ENCODE assay signal across 1 cellular context in the genomic region with DNA sequence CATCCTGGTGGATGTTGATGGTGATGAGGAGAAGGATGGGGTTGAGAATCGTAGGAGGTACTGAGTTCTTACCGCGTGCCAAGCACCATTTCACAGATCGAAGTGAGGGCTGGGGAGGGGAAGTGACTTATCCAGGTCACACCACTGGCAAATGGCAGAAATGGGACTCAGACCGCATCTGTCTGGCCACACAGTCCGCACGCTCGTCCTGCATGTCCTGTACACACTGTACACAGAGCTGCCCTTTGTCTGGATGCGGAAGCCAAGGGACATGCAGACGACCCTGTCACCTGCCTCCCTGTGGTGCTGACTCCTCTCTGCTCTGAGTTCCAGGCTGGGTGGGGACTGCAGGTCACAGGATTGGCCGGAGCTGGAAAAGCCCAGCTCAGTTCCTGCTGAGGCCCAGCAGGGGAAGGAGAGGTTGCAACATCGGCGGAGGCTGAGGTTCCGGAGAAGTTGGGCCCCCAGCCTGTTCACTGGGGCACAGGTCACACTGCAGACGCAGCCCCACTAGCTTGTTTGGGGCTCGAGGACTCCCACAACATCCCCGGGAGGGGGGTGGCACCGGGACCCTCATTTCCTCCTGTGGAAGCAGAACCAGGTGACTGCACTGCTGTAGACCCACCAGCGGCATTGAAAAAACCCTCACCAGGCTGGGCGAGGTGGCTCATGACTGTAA.
A peak's percentile ranks its signal among the peaks of the same experiment; 100 is the strongest.
TF ChIP-seq lines count a peak whose summit lies in the region.

No MANE protein-coding gene starts in this region.

TF ChIP-seq in HepG2, 621 proteins besides CTCF, POLR2A, EP300 and RAD21 (continued from another document and continues in another):
- TF ChIP-seq, protein P1, sequence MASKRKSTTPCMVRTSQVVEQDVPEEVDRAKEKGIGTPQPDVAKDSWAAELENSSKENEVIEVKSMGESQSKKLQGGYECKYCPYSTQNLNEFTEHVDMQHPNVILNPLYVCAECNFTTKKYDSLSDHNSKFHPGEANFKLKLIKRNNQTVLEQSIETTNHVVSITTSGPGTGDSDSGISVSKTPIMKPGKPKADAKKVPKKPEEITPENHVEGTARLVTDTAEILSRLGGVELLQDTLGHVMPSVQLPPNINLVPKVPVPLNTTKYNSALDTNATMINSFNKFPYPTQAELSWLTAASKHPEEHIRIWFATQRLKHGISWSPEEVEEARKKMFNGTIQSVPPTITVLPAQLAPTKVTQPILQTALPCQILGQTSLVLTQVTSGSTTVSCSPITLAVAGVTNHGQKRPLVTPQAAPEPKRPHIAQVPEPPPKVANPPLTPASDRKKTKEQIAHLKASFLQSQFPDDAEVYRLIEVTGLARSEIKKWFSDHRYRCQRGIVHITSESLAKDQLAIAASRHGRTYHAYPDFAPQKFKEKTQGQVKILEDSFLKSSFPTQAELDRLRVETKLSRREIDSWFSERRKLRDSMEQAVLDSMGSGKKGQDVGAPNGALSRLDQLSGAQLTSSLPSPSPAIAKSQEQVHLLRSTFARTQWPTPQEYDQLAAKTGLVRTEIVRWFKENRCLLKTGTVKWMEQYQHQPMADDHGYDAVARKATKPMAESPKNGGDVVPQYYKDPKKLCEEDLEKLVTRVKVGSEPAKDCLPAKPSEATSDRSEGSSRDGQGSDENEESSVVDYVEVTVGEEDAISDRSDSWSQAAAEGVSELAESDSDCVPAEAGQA (IDR thresholded peaks at IDR 0.05; ENCODE audit: low read depth) = no peak; the same call in none of the 2 replicates
- TF ChIP-seq, protein P1 (CRISPR knock-in tag; IDR thresholded peaks at IDR 0.05; ENCODE audit: borderline replicate concordance) = no peak
- TF ChIP-seq ZSCAN9 (CRISPR knock-in tag; IDR thresholded peaks at IDR 0.05; ENCODE audit: borderline replicate concordance) = peak; percentile 85; the same call in 1 of the 2 replicates
- TF ChIP-seq ZNF652 (CRISPR knock-in tag; IDR thresholded peaks at IDR 0.05; ENCODE audit: borderline replicate concordance, low read depth) = peak; percentile 82; the same call in 1 of the 2 replicates
- TF ChIP-seq GATAD1 (CRISPR knock-in tag; IDR thresholded peaks at IDR 0.05) = peak; percentile 82
- peak; percentile 94; the same call in 1 of the 2 replicates for TF ChIP-seq RORA (CRISPR knock-in tag; IDR thresholded peaks at IDR 0.05)
- TF ChIP-seq ZNF383 (CRISPR knock-in tag; IDR thresholded peaks at IDR 0.05; ENCODE audit: borderline replicate concordance) = no peak
- no peak for TF ChIP-seq HOXA7 (CRISPR knock-in tag; IDR thresholded peaks at IDR 0.05)
- no peak for TF ChIP-seq ZNF354B (CRISPR knock-in tag; IDR thresholded peaks at IDR 0.05)
- TF ChIP-seq, protein P2, sequence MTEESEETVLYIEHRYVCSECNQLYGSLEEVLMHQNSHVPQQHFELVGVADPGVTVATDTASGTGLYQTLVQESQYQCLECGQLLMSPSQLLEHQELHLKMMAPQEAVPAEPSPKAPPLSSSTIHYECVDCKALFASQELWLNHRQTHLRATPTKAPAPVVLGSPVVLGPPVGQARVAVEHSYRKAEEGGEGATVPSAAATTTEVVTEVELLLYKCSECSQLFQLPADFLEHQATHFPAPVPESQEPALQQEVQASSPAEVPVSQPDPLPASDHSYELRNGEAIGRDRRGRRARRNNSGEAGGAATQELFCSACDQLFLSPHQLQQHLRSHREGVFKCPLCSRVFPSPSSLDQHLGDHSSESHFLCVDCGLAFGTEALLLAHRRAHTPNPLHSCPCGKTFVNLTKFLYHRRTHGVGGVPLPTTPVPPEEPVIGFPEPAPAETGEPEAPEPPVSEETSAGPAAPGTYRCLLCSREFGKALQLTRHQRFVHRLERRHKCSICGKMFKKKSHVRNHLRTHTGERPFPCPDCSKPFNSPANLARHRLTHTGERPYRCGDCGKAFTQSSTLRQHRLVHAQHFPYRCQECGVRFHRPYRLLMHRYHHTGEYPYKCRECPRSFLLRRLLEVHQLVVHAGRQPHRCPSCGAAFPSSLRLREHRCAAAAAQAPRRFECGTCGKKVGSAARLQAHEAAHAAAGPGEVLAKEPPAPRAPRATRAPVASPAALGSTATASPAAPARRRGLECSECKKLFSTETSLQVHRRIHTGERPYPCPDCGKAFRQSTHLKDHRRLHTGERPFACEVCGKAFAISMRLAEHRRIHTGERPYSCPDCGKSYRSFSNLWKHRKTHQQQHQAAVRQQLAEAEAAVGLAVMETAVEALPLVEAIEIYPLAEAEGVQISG (CRISPR knock-in tag; IDR thresholded peaks at IDR 0.05) = peak; percentile 76
- peak; percentile 97 for TF ChIP-seq TRIM24 (CRISPR knock-in tag; IDR thresholded peaks at IDR 0.05)
- TF ChIP-seq, protein P3, sequence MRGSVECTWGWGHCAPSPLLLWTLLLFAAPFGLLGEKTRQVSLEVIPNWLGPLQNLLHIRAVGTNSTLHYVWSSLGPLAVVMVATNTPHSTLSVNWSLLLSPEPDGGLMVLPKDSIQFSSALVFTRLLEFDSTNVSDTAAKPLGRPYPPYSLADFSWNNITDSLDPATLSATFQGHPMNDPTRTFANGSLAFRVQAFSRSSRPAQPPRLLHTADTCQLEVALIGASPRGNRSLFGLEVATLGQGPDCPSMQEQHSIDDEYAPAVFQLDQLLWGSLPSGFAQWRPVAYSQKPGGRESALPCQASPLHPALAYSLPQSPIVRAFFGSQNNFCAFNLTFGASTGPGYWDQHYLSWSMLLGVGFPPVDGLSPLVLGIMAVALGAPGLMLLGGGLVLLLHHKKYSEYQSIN (CRISPR knock-in tag; IDR thresholded peaks at IDR 0.05; ENCODE audit: borderline replicate concordance) = peak; percentile 60; the same call in 1 of the 2 replicates
- no peak for TF ChIP-seq TBP (CRISPR knock-in tag; IDR thresholded peaks at IDR 0.05)
- TF ChIP-seq, protein P4, sequence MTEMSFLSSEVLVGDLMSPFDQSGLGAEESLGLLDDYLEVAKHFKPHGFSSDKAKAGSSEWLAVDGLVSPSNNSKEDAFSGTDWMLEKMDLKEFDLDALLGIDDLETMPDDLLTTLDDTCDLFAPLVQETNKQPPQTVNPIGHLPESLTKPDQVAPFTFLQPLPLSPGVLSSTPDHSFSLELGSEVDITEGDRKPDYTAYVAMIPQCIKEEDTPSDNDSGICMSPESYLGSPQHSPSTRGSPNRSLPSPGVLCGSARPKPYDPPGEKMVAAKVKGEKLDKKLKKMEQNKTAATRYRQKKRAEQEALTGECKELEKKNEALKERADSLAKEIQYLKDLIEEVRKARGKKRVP (CRISPR knock-in tag; IDR thresholded peaks at IDR 0.05) = peak in 1 of 2 experiments; percentile 87; a peak in 2 of 4 replicates
- 0 out of 2 replicates have a peak, but pooled peaks have one; percentile 21 for TF ChIP-seq ZNF672 (CRISPR knock-in tag; IDR thresholded peaks at IDR 0.05)
- TF ChIP-seq ZNF274 (CRISPR knock-in tag; IDR thresholded peaks at IDR 0.05) = peak; percentile 93
- TF ChIP-seq, protein P5, sequence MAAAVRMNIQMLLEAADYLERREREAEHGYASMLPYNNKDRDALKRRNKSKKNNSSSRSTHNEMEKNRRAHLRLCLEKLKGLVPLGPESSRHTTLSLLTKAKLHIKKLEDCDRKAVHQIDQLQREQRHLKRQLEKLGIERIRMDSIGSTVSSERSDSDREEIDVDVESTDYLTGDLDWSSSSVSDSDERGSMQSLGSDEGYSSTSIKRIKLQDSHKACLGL (CRISPR knock-in tag; IDR thresholded peaks at IDR 0.05) = peak; percentile 61
- TF ChIP-seq ZNF678 (CRISPR knock-in tag; IDR thresholded peaks at IDR 0.05) = no peak
- TF ChIP-seq RFX5 (IDR thresholded peaks at IDR 0.05; ENCODE audit: low read depth, low read length) = no peak
- 0 out of 2 replicates have a peak, but pooled peaks have one; percentile 67 for TF ChIP-seq ZNF83 (CRISPR knock-in tag; IDR thresholded peaks at IDR 0.05; ENCODE audit: borderline replicate concordance)
- TF ChIP-seq ZNF850 (CRISPR knock-in tag; conservative IDR thresholded peaks at IDR 0.05) = no peak; the same call in 1 of the 2 replicates
- no peak for TF ChIP-seq TGIF2 (CRISPR knock-in tag; IDR thresholded peaks at IDR 0.05)
- TF ChIP-seq, protein P6, sequence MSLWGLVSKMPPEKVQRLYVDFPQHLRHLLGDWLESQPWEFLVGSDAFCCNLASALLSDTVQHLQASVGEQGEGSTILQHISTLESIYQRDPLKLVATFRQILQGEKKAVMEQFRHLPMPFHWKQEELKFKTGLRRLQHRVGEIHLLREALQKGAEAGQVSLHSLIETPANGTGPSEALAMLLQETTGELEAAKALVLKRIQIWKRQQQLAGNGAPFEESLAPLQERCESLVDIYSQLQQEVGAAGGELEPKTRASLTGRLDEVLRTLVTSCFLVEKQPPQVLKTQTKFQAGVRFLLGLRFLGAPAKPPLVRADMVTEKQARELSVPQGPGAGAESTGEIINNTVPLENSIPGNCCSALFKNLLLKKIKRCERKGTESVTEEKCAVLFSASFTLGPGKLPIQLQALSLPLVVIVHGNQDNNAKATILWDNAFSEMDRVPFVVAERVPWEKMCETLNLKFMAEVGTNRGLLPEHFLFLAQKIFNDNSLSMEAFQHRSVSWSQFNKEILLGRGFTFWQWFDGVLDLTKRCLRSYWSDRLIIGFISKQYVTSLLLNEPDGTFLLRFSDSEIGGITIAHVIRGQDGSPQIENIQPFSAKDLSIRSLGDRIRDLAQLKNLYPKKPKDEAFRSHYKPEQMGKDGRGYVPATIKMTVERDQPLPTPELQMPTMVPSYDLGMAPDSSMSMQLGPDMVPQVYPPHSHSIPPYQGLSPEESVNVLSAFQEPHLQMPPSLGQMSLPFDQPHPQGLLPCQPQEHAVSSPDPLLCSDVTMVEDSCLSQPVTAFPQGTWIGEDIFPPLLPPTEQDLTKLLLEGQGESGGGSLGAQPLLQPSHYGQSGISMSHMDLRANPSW (CRISPR knock-in tag; IDR thresholded peaks at IDR 0.05; ENCODE audit: borderline replicate concordance) = peak; percentile 98
- TF ChIP-seq, protein P7, sequence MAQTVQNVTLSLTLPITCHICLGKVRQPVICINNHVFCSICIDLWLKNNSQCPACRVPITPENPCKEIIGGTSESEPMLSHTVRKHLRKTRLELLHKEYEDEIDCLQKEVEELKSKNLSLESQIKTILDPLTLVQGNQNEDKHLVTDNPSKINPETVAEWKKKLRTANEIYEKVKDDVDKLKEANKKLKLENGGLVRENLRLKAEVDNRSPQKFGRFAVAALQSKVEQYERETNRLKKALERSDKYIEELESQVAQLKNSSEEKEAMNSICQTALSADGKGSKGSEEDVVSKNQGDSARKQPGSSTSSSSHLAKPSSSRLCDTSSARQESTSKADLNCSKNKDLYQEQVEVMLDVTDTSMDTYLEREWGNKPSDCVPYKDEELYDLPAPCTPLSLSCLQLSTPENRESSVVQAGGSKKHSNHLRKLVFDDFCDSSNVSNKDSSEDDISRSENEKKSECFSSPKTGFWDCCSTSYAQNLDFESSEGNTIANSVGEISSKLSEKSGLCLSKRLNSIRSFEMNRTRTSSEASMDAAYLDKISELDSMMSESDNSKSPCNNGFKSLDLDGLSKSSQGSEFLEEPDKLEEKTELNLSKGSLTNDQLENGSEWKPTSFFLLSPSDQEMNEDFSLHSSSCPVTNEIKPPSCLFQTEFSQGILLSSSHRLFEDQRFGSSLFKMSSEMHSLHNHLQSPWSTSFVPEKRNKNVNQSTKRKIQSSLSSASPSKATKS (CRISPR knock-in tag; IDR thresholded peaks at IDR 0.05) = peak; percentile 92; the same call in 1 of the 2 replicates
- TF ChIP-seq FOSL2 (CRISPR knock-in tag; IDR thresholded peaks at IDR 0.05) = peak; percentile 92
- TF ChIP-seq, protein P8, sequence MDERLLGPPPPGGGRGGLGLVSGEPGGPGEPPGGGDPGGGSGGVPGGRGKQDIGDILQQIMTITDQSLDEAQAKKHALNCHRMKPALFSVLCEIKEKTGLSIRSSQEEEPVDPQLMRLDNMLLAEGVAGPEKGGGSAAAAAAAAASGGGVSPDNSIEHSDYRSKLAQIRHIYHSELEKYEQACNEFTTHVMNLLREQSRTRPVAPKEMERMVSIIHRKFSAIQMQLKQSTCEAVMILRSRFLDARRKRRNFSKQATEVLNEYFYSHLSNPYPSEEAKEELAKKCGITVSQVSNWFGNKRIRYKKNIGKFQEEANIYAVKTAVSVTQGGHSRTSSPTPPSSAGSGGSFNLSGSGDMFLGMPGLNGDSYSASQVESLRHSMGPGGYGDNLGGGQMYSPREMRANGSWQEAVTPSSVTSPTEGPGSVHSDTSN (CRISPR knock-in tag; IDR thresholded peaks at IDR 0.05) = 0 out of 2 replicates have a peak, but pooled peaks have one; percentile 26
- TF ChIP-seq, protein P9, sequence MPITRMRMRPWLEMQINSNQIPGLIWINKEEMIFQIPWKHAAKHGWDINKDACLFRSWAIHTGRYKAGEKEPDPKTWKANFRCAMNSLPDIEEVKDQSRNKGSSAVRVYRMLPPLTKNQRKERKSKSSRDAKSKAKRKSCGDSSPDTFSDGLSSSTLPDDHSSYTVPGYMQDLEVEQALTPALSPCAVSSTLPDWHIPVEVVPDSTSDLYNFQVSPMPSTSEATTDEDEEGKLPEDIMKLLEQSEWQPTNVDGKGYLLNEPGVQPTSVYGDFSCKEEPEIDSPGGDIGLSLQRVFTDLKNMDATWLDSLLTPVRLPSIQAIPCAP (CRISPR knock-in tag; IDR thresholded peaks at IDR 0.05; ENCODE audit: low read depth) = 0 out of 2 replicates have a peak, but pooled peaks have one; percentile 40
- TF ChIP-seq NRL (CRISPR knock-in tag; IDR thresholded peaks at IDR 0.05; ENCODE audit: borderline replicate concordance) = no peak; the same call in 1 of the 2 replicates
- peak; percentile 63 to 83; a peak in 3 of 4 replicates for TF ChIP-seq NR2F1 (CRISPR knock-in tag; IDR thresholded peaks at IDR 0.05)
- TF ChIP-seq SOX13 (IDR thresholded peaks at IDR 0.05) = peak; percentile 75
- peak in 1 of 2 experiments; percentile 87; a peak in 2 of 4 replicates for TF ChIP-seq SOX13 (CRISPR knock-in tag; conservative IDR thresholded peaks at IDR 0.05 in 1 of 2, IDR thresholded peaks at IDR 0.05 in 1 of 2)
- peak; percentile 95 for TF ChIP-seq MEF2D (CRISPR knock-in tag; IDR thresholded peaks at IDR 0.05)
- TF ChIP-seq ZNF30 (CRISPR knock-in tag; IDR thresholded peaks at IDR 0.05) = no peak
- TF ChIP-seq NR1H2 (CRISPR knock-in tag; IDR thresholded peaks at IDR 0.05; ENCODE audit: borderline replicate concordance, low read depth) = peak; percentile 58; the same call in 1 of the 2 replicates
- TF ChIP-seq SOX6 (IDR thresholded peaks at IDR 0.05) = no peak
- peak; percentile 98 for TF ChIP-seq SOX6 (CRISPR knock-in tag; IDR thresholded peaks at IDR 0.05)
- TF ChIP-seq ISL2 (CRISPR knock-in tag; IDR thresholded peaks at IDR 0.05) = peak; percentile 82
- peak; percentile 86 for TF ChIP-seq HDAC2 (CRISPR knock-in tag; IDR thresholded peaks at IDR 0.05)
- peak; percentile 89; the same call in 1 of the 2 replicates for TF ChIP-seq MYC (CRISPR knock-in tag; IDR thresholded peaks at IDR 0.05; ENCODE audit: borderline replicate concordance)
